8 cellular contexts compared by ENCODE assay signal in genomic region chr7:122092964-122093797, GRCh38. TPM values are rescaled to one million over a fixed set of nuclear protein-coding genes. Genes with fewer than 3 reads are reported as not detected.
DNase-seq lines count a peak whose midpoint lies in the region; ATAC-seq, FAIRE-seq and TF ChIP-seq lines count a peak whose summit lies in the region.

No MANE protein-coding gene starts in this region.

- no peaks in the 10 kb centered on the region for H4K20me1 ChIP-seq in PC-3 (ENCODE audit: low read length)

- no peaks in the 10 kb centered on the region for H3K27me3 ChIP-seq in PC-3 (ENCODE audit: low read length)
- no peaks in the 10 kb centered on the region for H3K27me3 ChIP-seq in gastroesophageal sphincter

- no peak overlapping the region for H3K4me2 ChIP-seq in PC-3 (ENCODE audit: low read length)

- H3K4me1 Mint-ChIP-seq in activated T-helper 1 cell treated with anti-CD3 and anti-CD28 coated beads, Interleukin-12 subunit alpha, Interleukin-12 subunit beta, Interleukin-2, Interleukin-4 antibody, amounts not matched to agents 30 ng/mL and 10 ng/mL and 1 ng/mL, durations not matched to agents 14 hours and 24 hours and 36 hours (ENCODE audit: low read depth) = no peaks in the 10 kb centered on the region

- no peak overlapping the region for H3K27ac ChIP-seq in PC-3 (ENCODE audit: low read length)
- H3K27ac ChIP-seq in gastroesophageal sphincter = no peak overlapping the region

- CTCF ChIA-PET in PC-3 (lab: Charles Lee) = interaction anchor here (0.5 to 0.6 kb wide), 5 partner anchors 14 to 437 kb away, joined by 3 to 5 read pairs (median 3); partner anchors contain the start of gene FEZF1

- no peak overlapping the region for H3K27ac Mint-ChIP-seq in activated T-helper 1 cell treated with anti-CD3 and anti-CD28 coated beads, Interleukin-12 subunit alpha, Interleukin-12 subunit beta, Interleukin-2, Interleukin-4 antibody, amounts not matched to agents 30 ng/mL and 10 ng/mL and 1 ng/mL, durations not matched to agents 14 hours and 24 hours and 36 hours

- H3K4me3 ChIP-seq in PC-3 (ENCODE audit: low read length) (no peak overlapping the region), gastroesophageal sphincter (no peak overlapping the region)

- H3K27me3 Mint-ChIP-seq in activated T-helper 1 cell treated with anti-CD3 and anti-CD28 coated beads, Interleukin-12 subunit alpha, Interleukin-12 subunit beta, Interleukin-2, Interleukin-4 antibody, amounts not matched to agents 30 ng/mL and 10 ng/mL and 1 ng/mL, durations not matched to agents 14 hours and 24 hours and 36 hours (ENCODE audit: insufficient read depth) = no peaks in the 10 kb centered on the region

- POLR2A ChIA-PET in PC-3 (lab: Charles Lee; ENCODE audit: unreplicated experiment) = no interaction called here

- H3K9ac ChIP-seq in PC-3 (ENCODE audit: low read length) = no peak overlapping the region

- peak; percentile 76 for FAIRE-seq in G401.6 (lab: Jason Lieb, UNC)

- 90% methylated on average over 2 to 5 of the region's 6 CpGs for WGBS in gastroesophageal sphincter (ENCODE audit: low coverage in 1 of 2), 2 donors

- no peak overlapping the region for H3K4me3 Mint-ChIP-seq in activated T-helper 1 cell treated with anti-CD3 and anti-CD28 coated beads, Interleukin-12 subunit alpha, Interleukin-12 subunit beta, Interleukin-2, Interleukin-4 antibody, amounts not matched to agents 30 ng/mL and 10 ng/mL and 1 ng/mL, durations not matched to agents 14 hours and 24 hours and 36 hours

- BruUV-seq in PC-3 (replicated peaks; lab: Mats Ljungman, UMichigan) = no TSS peak

- no peaks in the 10 kb centered on the region for H3K9me3 Mint-ChIP-seq in activated T-helper 1 cell treated with anti-CD3 and anti-CD28 coated beads, Interleukin-12 subunit alpha, Interleukin-12 subunit beta, Interleukin-2, Interleukin-4 antibody, amounts not matched to agents 30 ng/mL and 10 ng/mL and 1 ng/mL, durations not matched to agents 14 hours and 24 hours and 36 hours

- H3F3A ChIP-seq in PC-3 (ENCODE audit: low read length, unreplicated experiment) = no peaks in the 10 kb centered on the region

- TF ChIP-seq EP300 in Ishikawa (IDR thresholded peaks at IDR 0.05; ENCODE audit: borderline replicate concordance) (no peak), gastroesophageal sphincter (IDR thresholded peaks at IDR 0.05) (no peak)

- TF ChIP-seq POLR2A in gastroesophageal sphincter (IDR thresholded peaks at IDR 0.05) = no peak

- H3K79me2 ChIP-seq in PC-3 (ENCODE audit: low read length) = no peaks in the 10 kb centered on the region

- H3K9me2 ChIP-seq in PC-3 (replicated peaks; ENCODE audit: low read length) = no peaks in the 10 kb centered on the region

- DNase-seq in PC-3 (peak; percentile 71), pons (ENCODE audit: low spot score) (peak; percentile 77), GM19240 (ENCODE audit: insufficient read length, low spot score) (no peak)
- peak; percentile 25 for DNase-seq in activated T-helper 1 cell treated with anti-CD3 and anti-CD28 coated beads, Interleukin-12 subunit alpha, Interleukin-12 subunit beta, Interleukin-2, Interleukin-4 antibody, amounts not matched to agents 30 ng/mL and 10 ng/mL and 1 ng/mL, durations not matched to agents 14 hours and 24 hours and 36 hours (ENCODE audit: low spot score)

- TF ChIP-seq RAD21 in Ishikawa (IDR thresholded peaks at IDR 0.05; ENCODE audit: low read depth) = peak; percentile 64

- H3K9me3 ChIP-seq in PC-3 (ENCODE audit: low read length) (no peaks in the 10 kb centered on the region), gastroesophageal sphincter (no peaks in the 10 kb centered on the region)

- H3K36me3 ChIP-seq in PC-3 (ENCODE audit: low read depth, low read length) (no peaks in the 10 kb centered on the region), gastroesophageal sphincter (peaks cover 0 to 61% of the 10 kb centered on the region in 2 donors)

- peak; percentile 88 for ATAC-seq in GM21737 (IDR thresholded peaks at IDR 0.05; ENCODE audit: unreplicated experiment)
- ATAC-seq in PC-3 = peak; percentile 50
- no peak for ATAC-seq in gastroesophageal sphincter

- TF ChIP-seq CTCF in PC-3 (conservative IDR thresholded peaks at IDR 0.05; ENCODE audit: low read depth, low read length) = peak; percentile 83
- peak; percentile 63 to 72 (median 68) for TF ChIP-seq CTCF in gastroesophageal sphincter (IDR thresholded peaks at IDR 0.05)

- no peaks in the 10 kb centered on the region for H3K36me3 Mint-ChIP-seq in activated T-helper 1 cell treated with anti-CD3 and anti-CD28 coated beads, Interleukin-12 subunit alpha, Interleukin-12 subunit beta, Interleukin-2, Interleukin-4 antibody, amounts not matched to agents 30 ng/mL and 10 ng/mL and 1 ng/mL, durations not matched to agents 14 hours and 24 hours and 36 hours (ENCODE audit: low read depth)

- H2AFZ ChIP-seq in PC-3 (ENCODE audit: low read length) = no peak overlapping the region

- intact Hi-C loops in PC-3 (cut with micrococcal nuclease) = loop anchor here (1.0 to 2.0 kb wide), 2 partner anchors 126 to 436 kb away; no protein-coding TSS in a partner anchor
- intact Hi-C loops in activated T-helper 1 cell treated with anti-CD3 and anti-CD28 coated beads, Interleukin-12 subunit alpha, Interleukin-12 subunit beta, Interleukin-2, Interleukin-4 antibody, amounts not matched to agents 30 ng/mL and 10 ng/mL and 1 ng/mL, durations not matched to agents 14 hours and 24 hours and 36 hours (cut with micrococcal nuclease) = loop anchor here (1.0 kb wide), 1 partner anchor 436 kb away; no protein-coding TSS in a partner anchor

- H3K4me1 ChIP-seq in PC-3 (ENCODE audit: insufficient read depth, low read length) (no peaks in the 10 kb centered on the region), gastroesophageal sphincter (no peaks in the 10 kb centered on the region)

TF ChIP-seq in Ishikawa, 13 proteins besides CTCF, POLR2A, EP300 and RAD21:
- TF ChIP-seq ZBTB7A (IDR thresholded peaks at IDR 0.05; ENCODE audit: low read depth) (no peak), CEBPB (IDR thresholded peaks at IDR 0.05) (no peak), YY1 (IDR thresholded peaks at IDR 0.05; ENCODE audit: low read depth) (no peak), TAF1 (IDR thresholded peaks at IDR 0.05; ENCODE audit: low read depth) (no peak), FOXM1 (IDR thresholded peaks at IDR 0.05; ENCODE audit: borderline replicate concordance, low read depth) (no peak), TCF12 (IDR thresholded peaks at IDR 0.05; ENCODE audit: low read depth) (no peak), MAX (IDR thresholded peaks at IDR 0.05) (no peak), TEAD4 (IDR thresholded peaks at IDR 0.05) (no peak), EGR1 (IDR thresholded peaks at IDR 0.05) (no peak), NFIC (IDR thresholded peaks at IDR 0.05) (no peak), CREB1 (IDR thresholded peaks at IDR 0.05; ENCODE audit: low read depth) (no peak)
- TF ChIP-seq, protein P1, sequence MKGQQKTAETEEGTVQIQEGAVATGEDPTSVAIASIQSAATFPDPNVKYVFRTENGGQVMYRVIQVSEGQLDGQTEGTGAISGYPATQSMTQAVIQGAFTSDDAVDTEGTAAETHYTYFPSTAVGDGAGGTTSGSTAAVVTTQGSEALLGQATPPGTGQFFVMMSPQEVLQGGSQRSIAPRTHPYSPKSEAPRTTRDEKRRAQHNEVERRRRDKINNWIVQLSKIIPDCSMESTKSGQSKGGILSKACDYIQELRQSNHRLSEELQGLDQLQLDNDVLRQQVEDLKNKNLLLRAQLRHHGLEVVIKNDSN (IDR thresholded peaks at IDR 0.05) = no peak
- TF ChIP-seq, protein P2, sequence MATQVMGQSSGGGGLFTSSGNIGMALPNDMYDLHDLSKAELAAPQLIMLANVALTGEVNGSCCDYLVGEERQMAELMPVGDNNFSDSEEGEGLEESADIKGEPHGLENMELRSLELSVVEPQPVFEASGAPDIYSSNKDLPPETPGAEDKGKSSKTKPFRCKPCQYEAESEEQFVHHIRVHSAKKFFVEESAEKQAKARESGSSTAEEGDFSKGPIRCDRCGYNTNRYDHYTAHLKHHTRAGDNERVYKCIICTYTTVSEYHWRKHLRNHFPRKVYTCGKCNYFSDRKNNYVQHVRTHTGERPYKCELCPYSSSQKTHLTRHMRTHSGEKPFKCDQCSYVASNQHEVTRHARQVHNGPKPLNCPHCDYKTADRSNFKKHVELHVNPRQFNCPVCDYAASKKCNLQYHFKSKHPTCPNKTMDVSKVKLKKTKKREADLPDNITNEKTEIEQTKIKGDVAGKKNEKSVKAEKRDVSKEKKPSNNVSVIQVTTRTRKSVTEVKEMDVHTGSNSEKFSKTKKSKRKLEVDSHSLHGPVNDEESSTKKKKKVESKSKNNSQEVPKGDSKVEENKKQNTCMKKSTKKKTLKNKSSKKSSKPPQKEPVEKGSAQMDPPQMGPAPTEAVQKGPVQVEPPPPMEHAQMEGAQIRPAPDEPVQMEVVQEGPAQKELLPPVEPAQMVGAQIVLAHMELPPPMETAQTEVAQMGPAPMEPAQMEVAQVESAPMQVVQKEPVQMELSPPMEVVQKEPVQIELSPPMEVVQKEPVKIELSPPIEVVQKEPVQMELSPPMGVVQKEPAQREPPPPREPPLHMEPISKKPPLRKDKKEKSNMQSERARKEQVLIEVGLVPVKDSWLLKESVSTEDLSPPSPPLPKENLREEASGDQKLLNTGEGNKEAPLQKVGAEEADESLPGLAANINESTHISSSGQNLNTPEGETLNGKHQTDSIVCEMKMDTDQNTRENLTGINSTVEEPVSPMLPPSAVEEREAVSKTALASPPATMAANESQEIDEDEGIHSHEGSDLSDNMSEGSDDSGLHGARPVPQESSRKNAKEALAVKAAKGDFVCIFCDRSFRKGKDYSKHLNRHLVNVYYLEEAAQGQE (IDR thresholded peaks at IDR 0.05; ENCODE audit: low read depth) = no peak

RNA-seq across cellular contexts. Expression of gene AASS, which starts 50.9 kb away (rescaled TPM):
- 0.91 and 1.3 TPM in 2 replicates for total RNA-seq in PC-3 (2014; rRNA removed)
- 1.0 TPM in 2 replicates for total RNA-seq in activated T-helper 1 cell treated with anti-CD3 and anti-CD28 coated beads, Interleukin-12 subunit alpha, Interleukin-12 subunit beta, Interleukin-2, Interleukin-4 antibody, amounts not matched to agents 30 ng/mL and 10 ng/mL and 1 ng/mL, durations not matched to agents 14 hours and 24 hours and 36 hours
- 100 to 1,000 TPM in 1 of 4 donors, 10 to 100 TPM in 3; 20.0 to 108 (median 55.0) TPM for total RNA-seq in gastroesophageal sphincter
